8 cellular contexts compared by ENCODE assay signal in genomic region chr1:29120955-29121485, GRCh38. TPM values are rescaled to one million over a fixed set of nuclear protein-coding genes. Genes with fewer than 3 reads are reported as not detected.
A peak's percentile ranks its signal among the peaks of the same experiment; 100 is the strongest.
DNase-seq lines count a peak whose midpoint lies in the region; ATAC-seq, FAIRE-seq and TF ChIP-seq lines count a peak whose summit lies in the region.

No MANE protein-coding gene starts in this region.

- peak; percentile 44 for DNase-seq in NCI-H1092 treated with DMSO at 0.1 percent for 48 hours (lab: John Stamatoyannopoulos, UW)
- no peak for DNase-seq in NCI-H1092 (lab: John Stamatoyannopoulos, UW)
- DNase-seq in SKM-1 treated with dmso at 0.1 percent for 144 hours (lab: John Stamatoyannopoulos, UW; ENCODE audit: unreplicated experiment) = peak; percentile 22
- DNase-seq in activated naive CD8-positive, alpha-beta T cell treated with anti-CD3 and anti-CD28 coated beads, Interleukin-2, amount 50 U/mL, for 24 hours = peak; percentile 81
- DNase-seq in kidney = peak; percentile 76
- DNase-seq in stimulated activated CD4-positive, alpha-beta T cell treated with anti-CD3 and anti-CD28 coated beads, TNF-alpha, amount 100 ng/mL, for 4 hours (ENCODE audit: low read depth in 3 of 3) = peak; percentile 41 to 53 (median 44)
- no peak for DNase-seq in Ammon's horn (ENCODE audit: low spot score)

- no peaks in the 10 kb centered on the region for H3K9me3 ChIP-seq in kidney (ENCODE audit: control insufficient read depth in 1 of 2, low read length in 2 of 2)

- no peaks in the 10 kb centered on the region for H3K9me3 Mint-ChIP-seq in activated naive CD8-positive, alpha-beta T cell treated with anti-CD3 and anti-CD28 coated beads, Interleukin-2, amount 50 U/mL, for 24 hours

- peaks cover 14% of the 10 kb centered on the region for H3K27me3 Mint-ChIP-seq in activated naive CD8-positive, alpha-beta T cell treated with anti-CD3 and anti-CD28 coated beads, Interleukin-2, amount 50 U/mL, for 24 hours

- H3K27ac Mint-ChIP-seq in activated naive CD8-positive, alpha-beta T cell treated with anti-CD3 and anti-CD28 coated beads, Interleukin-2, amount 50 U/mL, for 24 hours = no peak overlapping the region

- H3K4me3 ChIP-seq in kidney (ENCODE audit: low read length in 2 of 2) = no peak overlapping the region

- ATAC-seq in activated naive CD8-positive, alpha-beta T cell treated with anti-CD3 and anti-CD28 coated beads, Interleukin-2, amount 50 U/mL, for 24 hours = peak; percentile 73
- ATAC-seq in GM18867 (IDR thresholded peaks at IDR 0.05; ENCODE audit: unreplicated experiment) = no peak

- H3K36me3 ChIP-seq in kidney (ENCODE audit: control insufficient read depth in 1 of 2, insufficient read depth in 2 of 2, low read length in 2 of 2) = no peaks in the 10 kb centered on the region

- peak; percentile 28 for TF ChIP-seq CTCF in kidney (IDR thresholded peaks at IDR 0.05; ENCODE audit: borderline replicate concordance, extremely low read depth, insufficient read depth)

- H3K9ac ChIP-seq in kidney (ENCODE audit: low read length in 2 of 2) = no peak overlapping the region

- intact Hi-C loops in kidney (cut with DNase I) = no loop called here

- H3K36me3 Mint-ChIP-seq in activated naive CD8-positive, alpha-beta T cell treated with anti-CD3 and anti-CD28 coated beads, Interleukin-2, amount 50 U/mL, for 24 hours (ENCODE audit: low read depth) = peaks cover 15% of the 10 kb centered on the region

- H3K4me3 Mint-ChIP-seq in activated naive CD8-positive, alpha-beta T cell treated with anti-CD3 and anti-CD28 coated beads, Interleukin-2, amount 50 U/mL, for 24 hours = no peak overlapping the region

- H3K4me1 ChIP-seq in kidney (ENCODE audit: control insufficient read depth in 1 of 2, insufficient read depth in 1 of 2, low read depth in 1 of 2, low read length in 2 of 2) = peaks cover 0 to 6% of the 10 kb centered on the region in 2 donors

- no peak for FAIRE-seq in kidney (lab: Jason Lieb, UNC)

- H3K27ac ChIP-seq in kidney (ENCODE audit: low read depth in 2 of 2, low read length in 2 of 2) = no peak overlapping the region

- peaks cover 16% of the 10 kb centered on the region for H3K4me1 Mint-ChIP-seq in activated naive CD8-positive, alpha-beta T cell treated with anti-CD3 and anti-CD28 coated beads, Interleukin-2, amount 50 U/mL, for 24 hours

RNA-seq across cellular contexts. Expression of gene TMEM200B, which starts 2.7 kb away (rescaled TPM):
- total RNA-seq in kidney = 8.6 TPM
- 7.6 TPM for polyA plus RNA-seq in kidney (ENCODE audit: insufficient read depth, low read depth, low replicate concordance)

Comparison
In these comparisons a context has a peak if more than half of its experiments do, and no peak if none do; other contexts are left out.
1. DNase-seq: peak in NCI-H1092 treated with DMSO at 0.1 percent for 48 hours (single experiment), SKM-1 treated with dmso at 0.1 percent for 144 hours (single experiment), activated naive CD8-positive, alpha-beta T cell treated with anti-CD3 and anti-CD28 coated beads, Interleukin-2, amount 50 U/mL, for 24 hours (single experiment), kidney (single experiment) and stimulated activated CD4-positive, alpha-beta T cell treated with anti-CD3 and anti-CD28 coated beads, TNF-alpha, amount 100 ng/mL, for 4 hours (3 of 3); none in NCI-H1092 (single experiment) and Ammon's horn (single experiment).